In genomic region chr1:61343623-61344257, GRCh38 we compare ENCODE assay signal across 1 cellular context.
TF ChIP-seq lines count a peak whose summit lies in the region.

No MANE protein-coding gene starts in this region.

TF ChIP-seq in HepG2, 621 proteins besides CTCF, POLR2A, EP300 and RAD21 (continued from another document):
- TF ChIP-seq NFAT5 (CRISPR knock-in tag; IDR thresholded peaks at IDR 0.05) (no peak), NFIB (CRISPR knock-in tag; IDR thresholded peaks at IDR 0.05; ENCODE audit: borderline replicate concordance) (no peak)
